Comparison of ENCODE assay signal across 1 cellular context in the genomic region with DNA sequence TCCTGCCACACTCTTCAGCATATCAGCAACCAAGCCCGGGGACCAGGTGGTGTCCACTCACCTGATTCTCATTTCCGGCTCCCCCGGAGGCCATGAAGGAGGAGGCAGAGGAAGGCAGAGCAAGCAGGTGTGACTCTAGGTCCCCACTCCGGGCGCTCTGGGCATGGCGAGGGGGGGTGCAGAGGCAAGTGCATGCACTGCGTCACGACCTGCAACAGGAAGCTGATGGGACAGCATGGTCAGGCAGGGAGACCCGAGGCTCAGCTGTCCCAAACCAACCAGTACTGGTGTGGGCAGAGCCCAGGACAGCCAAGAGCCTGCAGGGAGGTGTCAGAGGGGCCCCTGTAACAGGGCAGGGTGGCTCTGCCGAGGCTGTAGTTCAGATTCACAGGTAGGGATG.
TF ChIP-seq lines count a peak whose summit lies in the region.

No MANE protein-coding gene starts in this region.

TF ChIP-seq in GM23338, 12 proteins besides CTCF, POLR2A, EP300 and RAD21 (continued from another document):
- TF ChIP-seq, protein P1, sequence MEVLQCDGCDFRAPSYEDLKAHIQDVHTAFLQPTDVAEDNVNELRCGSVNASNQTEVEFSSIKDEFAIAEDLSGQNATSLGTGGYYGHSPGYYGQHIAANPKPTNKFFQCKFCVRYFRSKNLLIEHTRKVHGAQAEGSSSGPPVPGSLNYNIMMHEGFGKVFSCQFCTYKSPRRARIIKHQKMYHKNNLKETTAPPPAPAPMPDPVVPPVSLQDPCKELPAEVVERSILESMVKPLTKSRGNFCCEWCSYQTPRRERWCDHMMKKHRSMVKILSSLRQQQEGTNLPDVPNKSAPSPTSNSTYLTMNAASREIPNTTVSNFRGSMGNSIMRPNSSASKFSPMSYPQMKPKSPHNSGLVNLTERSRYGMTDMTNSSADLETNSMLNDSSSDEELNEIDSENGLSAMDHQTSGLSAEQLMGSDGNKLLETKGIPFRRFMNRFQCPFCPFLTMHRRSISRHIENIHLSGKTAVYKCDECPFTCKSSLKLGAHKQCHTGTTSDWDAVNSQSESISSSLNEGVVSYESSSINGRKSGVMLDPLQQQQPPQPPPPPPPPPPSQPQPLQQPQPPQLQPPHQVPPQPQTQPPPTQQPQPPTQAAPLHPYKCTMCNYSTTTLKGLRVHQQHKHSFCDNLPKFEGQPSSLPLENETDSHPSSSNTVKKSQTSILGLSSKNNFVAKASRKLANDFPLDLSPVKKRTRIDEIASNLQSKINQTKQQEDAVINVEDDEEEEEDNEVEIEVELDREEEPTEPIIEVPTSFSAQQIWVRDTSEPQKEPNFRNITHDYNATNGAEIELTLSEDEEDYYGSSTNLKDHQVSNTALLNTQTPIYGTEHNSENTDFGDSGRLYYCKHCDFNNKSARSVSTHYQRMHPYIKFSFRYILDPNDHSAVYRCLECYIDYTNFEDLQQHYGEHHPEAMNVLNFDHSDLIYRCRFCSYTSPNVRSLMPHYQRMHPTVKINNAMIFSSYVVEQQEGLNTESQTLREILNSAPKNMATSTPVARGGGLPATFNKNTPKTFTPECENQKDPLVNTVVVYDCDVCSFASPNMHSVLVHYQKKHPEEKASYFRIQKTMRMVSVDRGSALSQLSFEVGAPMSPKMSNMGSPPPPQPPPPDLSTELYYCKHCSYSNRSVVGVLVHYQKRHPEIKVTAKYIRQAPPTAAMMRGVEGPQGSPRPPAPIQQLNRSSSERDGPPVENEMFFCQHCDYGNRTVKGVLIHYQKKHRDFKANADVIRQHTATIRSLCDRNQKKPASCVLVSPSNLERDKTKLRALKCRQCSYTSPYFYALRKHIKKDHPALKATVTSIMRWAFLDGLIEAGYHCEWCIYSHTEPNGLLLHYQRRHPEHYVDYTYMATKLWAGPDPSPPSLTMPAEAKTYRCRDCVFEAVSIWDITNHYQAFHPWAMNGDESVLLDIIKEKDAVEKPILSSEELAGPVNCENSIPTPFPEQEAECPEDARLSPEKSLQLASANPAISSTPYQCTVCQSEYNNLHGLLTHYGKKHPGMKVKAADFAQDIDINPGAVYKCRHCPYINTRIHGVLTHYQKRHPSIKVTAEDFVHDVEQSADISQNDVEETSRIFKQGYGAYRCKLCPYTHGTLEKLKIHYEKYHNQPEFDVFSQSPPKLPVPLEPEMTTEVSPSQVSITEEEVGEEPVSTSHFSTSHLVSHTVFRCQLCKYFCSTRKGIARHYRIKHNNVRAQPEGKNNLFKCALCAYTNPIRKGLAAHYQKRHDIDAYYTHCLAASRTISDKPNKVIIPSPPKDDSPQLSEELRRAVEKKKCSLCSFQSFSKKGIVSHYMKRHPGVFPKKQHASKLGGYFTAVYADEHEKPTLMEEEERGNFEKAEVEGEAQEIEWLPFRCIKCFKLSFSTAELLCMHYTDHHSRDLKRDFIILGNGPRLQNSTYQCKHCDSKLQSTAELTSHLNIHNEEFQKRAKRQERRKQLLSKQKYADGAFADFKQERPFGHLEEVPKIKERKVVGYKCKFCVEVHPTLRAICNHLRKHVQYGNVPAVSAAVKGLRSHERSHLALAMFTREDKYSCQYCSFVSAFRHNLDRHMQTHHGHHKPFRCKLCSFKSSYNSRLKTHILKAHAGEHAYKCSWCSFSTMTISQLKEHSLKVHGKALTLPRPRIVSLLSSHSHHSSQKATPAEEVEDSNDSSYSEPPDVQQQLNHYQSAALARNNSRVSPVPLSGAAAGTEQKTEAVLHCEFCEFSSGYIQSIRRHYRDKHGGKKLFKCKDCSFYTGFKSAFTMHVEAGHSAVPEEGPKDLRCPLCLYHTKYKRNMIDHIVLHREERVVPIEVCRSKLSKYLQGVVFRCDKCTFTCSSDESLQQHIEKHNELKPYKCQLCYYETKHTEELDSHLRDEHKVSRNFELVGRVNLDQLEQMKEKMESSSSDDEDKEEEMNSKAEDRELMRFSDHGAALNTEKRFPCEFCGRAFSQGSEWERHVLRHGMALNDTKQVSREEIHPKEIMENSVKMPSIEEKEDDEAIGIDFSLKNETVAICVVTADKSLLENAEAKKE (CRISPR knock-in tag; IDR thresholded peaks at IDR 0.05), result no peak
TF ChIP-seq in GM23338: peak in this region for 0.
